31 cellular contexts compared by ENCODE assay signal in genomic region chr7:70377957-70378356, GRCh38.
"Had no signal": no experiment of that assay in that cellular context is flagged by ENCODE, and none has a peak within 500 bp of the region (broad histone marks: within the 10 kb centered on the region; RNA-seq: fewer than 3 reads in every experiment).

No MANE protein-coding gene starts in this region.

- DNase-seq: activated effector memory CD4-positive, alpha-beta T cell treated with anti-CD3 and anti-CD28 coated beads, Interleukin-2, amount 50 U/mL, for 16 hours; activated effector memory CD4-positive, alpha-beta T cell treated with Interleukin-2 at 50 U/mL for 16 hours; activated gamma-delta T cell; activated gamma-delta T cell treated with Interleukin-2 at 50 U/mL for 16 hours; activated naive CD4-positive, alpha-beta T cell; activated naive CD4-positive, alpha-beta T cell treated with anti-CD3 and anti-CD28 coated beads for 36 hours; activated naive CD4-positive, alpha-beta T cell treated with anti-CD3 and anti-CD28 coated beads, Interleukin-2, amount 10 ng/mL, durations not matched to agents 7 days and 5 days; activated naive CD4-positive, alpha-beta T cell treated with anti-CD3 and anti-CD28 coated beads, Interleukin-2, amount 50 U/mL, for 16 hours; activated naive CD4-positive, alpha-beta T cell treated with Interleukin-2 at 50 U/mL for 16 hours; activated naive CD8-positive, alpha-beta T cell treated with anti-CD3 and anti-CD28 coated beads for 36 hours; activated naive CD8-positive, alpha-beta T cell treated with anti-CD3 and anti-CD28 coated beads, Interleukin-2, amount 10 ng/mL, durations not matched to agents 7 days and 5 days; activated naive CD8-positive, alpha-beta T cell treated with anti-CD3 and anti-CD28 coated beads, Interleukin-2, amount 50 U/mL, for 24 hours; activated T-cell treated with anti-CD3 and anti-CD28 coated beads, Interleukin-2, amount 50 U/mL, for 24 hours; activated T-cell treated with anti-CD3 and anti-CD28 coated beads, Interleukin-2, amount 50 U/mL, for 4 hours; activated T-cell treated with anti-CD3 and anti-CD28 coated beads, Interleukin-2, amount 50 U/mL, for 48 hours; activated T-cell treated with anti-CD3 and anti-CD28 coated beads, Interleukin-2, amount 50 U/mL, for 72 hours; adrenal gland; amniotic stem cell; amygdala; anterior cingulate cortex; aorta; body of pancreas; brain microvascular endothelial cell; caudate nucleus; central memory CD4-positive, alpha-beta T cell; cerebellar nuclear complex had no signal

- H3K27me3 ChIP-seq: adrenal gland, ascending aorta, body of pancreas, brain microvascular endothelial cell, breast epithelium, cardiac muscle cell had no signal

- H3K4me1 ChIP-seq: adrenal gland, body of pancreas, breast epithelium had no signal

- H3K9me3 ChIP-seq: adrenal gland, ascending aorta, body of pancreas, breast epithelium had no signal

- H3K4me3 ChIP-seq: adrenal gland, ascending aorta, body of pancreas, breast epithelium, cardiac muscle cell had no signal

- ATAC-seq: activated naive CD4-positive, alpha-beta T cell treated with anti-CD3 and anti-CD28 coated beads, Interleukin-2, amount 50 U/mL, for 72 hours; activated naive CD8-positive, alpha-beta T cell treated with anti-CD3 and anti-CD28 coated beads, Interleukin-2, amount 50 U/mL, for 24 hours; activated T-cell treated with anti-CD3 and anti-CD28 coated beads, Interleukin-2, amount 50 U/mL, for 4 hours; activated T-cell treated with anti-CD3 and anti-CD28 coated beads, Interleukin-2, amount 50 U/mL, for 72 hours; activated T-helper 17 cell treated with anti-CD3 and anti-CD28 coated beads, Interleukin-2, amount 50 U/mL, for 72 hours; body of pancreas had no signal

- H3K27ac ChIP-seq: adrenal gland, ascending aorta, body of pancreas, brain microvascular endothelial cell, breast epithelium, cardiac muscle cell had no signal

- H3K36me3 ChIP-seq: adrenal gland, ascending aorta, brain microvascular endothelial cell, breast epithelium, cardiac muscle cell had no signal
